ENCODE assay signal across 19 cellular contexts in the genomic region with DNA sequence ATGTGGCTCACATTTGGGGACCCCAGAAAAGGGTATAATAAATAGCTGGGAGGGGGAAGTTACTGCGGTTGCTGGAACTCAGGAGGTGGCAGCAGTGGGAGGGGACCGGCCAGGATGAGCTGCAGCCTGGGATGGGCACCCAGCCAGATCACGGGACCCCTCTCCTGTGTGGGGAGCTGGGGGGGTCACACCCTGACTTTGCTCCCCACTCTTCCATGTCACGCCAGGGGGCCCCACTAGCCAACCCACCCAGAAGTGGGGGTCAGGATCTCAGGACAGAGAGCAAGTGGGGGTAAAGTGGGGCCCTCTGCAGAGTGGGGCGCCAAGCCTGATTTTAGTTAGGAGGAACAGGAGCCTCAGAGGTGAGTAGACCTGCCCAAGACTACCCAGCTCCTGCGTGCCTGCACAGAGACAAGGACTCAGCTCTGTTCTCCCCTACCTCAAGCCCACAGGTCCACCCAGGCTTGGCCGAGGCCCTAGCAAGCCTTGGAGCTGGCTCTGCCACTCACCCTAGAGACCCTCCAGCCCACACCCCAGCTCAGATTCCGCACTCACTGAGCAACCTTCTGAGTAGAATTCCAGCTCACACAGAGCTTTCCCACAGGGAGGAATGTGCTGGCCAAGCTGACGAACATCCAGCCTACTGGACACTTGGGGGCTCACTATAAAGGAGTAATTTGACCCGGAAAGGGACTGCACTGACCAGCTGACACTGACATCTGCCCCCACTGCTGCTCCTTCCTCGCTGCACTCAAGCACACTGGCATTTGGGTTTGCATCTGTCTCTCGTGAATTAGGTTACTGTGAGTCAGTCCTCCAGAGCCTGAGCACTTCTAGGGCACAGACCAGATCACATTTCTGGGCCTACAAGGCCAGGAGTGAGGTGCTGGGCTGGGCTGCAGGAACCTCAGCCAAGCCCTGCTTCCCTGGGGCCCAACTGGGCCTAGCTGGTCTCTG.
"Had no signal": no experiment of that assay in that cellular context is flagged by ENCODE, and none has a peak within 500 bp of the region (broad histone marks: within the 10 kb centered on the region; RNA-seq: fewer than 3 reads in every experiment).

No MANE protein-coding gene starts in this region.

- H3K9ac ChIP-seq: parathyroid adenoma had no signal

- FAIRE-seq: small intestine had no signal

- H3K27ac ChIP-seq: cardiac muscle cell, coronary artery, esophagus muscularis mucosa, foreskin keratinocyte, heart right ventricle, neutrophil, parathyroid adenoma, testis, upper lobe of left lung, VCaP had no signal

- H3K4me1 ChIP-seq: esophagus muscularis mucosa, foreskin keratinocyte, heart right ventricle, parathyroid adenoma, testis, upper lobe of left lung had no signal

- H3K9me3 ChIP-seq: neutrophil, testis had no signal

- H3K4me3 ChIP-seq: cardiac muscle cell, coronary artery, esophagus muscularis mucosa, heart right ventricle, testis, upper lobe of left lung had no signal

- H3K27me3 ChIP-seq: cardiac muscle cell, foreskin keratinocyte, neutrophil, testis, upper lobe of left lung had no signal

- ATAC-seq: foreskin keratinocyte; left lobe of liver; naive thymus-derived CD4-positive, alpha-beta T cell had no signal

- H3K36me3 ChIP-seq: cardiac muscle cell, esophagus muscularis mucosa, heart right ventricle, neutrophil, upper lobe of left lung had no signal

- DNase-seq: activated CD4-positive, alpha-beta T cell treated with anti-CD3 and anti-CD28 coated beads for 1 hour; activated CD4-positive, alpha-beta T cell treated with anti-CD3 and anti-CD28 coated beads, Interleukin-2, amount 50 U/mL, for 48 hours; activated T-cell treated with anti-CD3 and anti-CD28 coated beads, Interleukin-2, amount 50 U/mL, for 1 hour; effector CD4-positive, alpha-beta T cell; foreskin keratinocyte; heart right ventricle; mammary epithelial cell; naive thymus-derived CD4-positive, alpha-beta T cell; small intestine; stimulated activated CD4-positive, alpha-beta T cell treated with anti-CD3 and anti-CD28 coated beads, Interleukin-4, amount 100 ng/mL, for 24 hours; testis had no signal
